Comparison of ENCODE assay signal across 8 cellular contexts in the genomic region with DNA sequence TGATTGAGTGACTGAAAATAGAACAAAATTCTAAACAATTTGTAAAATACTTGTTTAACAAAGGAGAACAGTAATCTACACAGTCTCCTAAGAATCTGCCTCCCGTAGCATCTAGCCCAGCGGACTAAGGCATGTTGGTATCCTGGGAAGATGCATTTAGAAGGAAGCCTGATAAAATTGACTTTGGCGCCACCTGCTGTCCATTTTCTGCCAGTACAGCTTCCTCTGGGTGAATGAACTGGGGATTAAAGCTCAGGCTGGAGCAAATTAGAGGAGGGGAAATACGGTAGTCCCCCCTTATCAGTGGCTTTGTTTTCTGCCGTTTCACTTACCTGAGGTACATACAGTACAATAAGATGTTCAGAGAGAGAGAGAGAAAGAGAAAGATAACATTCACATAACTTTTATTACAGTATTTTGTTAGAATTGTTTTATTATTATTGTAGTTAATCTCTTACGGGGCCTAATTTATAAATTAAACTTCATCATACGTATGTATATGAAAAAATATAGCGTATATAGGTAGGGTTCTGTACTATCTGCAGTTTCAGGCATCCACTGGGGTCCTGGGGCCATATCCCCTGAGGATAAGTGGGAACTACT.
DNase-seq lines count a peak whose midpoint lies in the region; ATAC-seq lines count a peak whose summit lies in the region.

No MANE protein-coding gene starts in this region.

- H3K27me3 ChIP-seq in H7 (ENCODE audit: control insufficient read depth, insufficient read depth, low read length), result no peaks in the 10 kb centered on the region

- no peak overlapping the region for H3K4me3 ChIP-seq in H7 (ENCODE audit: insufficient read depth, low read depth, low read length)

- ATAC-seq in activated CD4-positive, CD25-positive, alpha-beta regulatory T cell treated with anti-CD3 and anti-CD28 coated beads, Interleukin-2, amount 50 U/mL, for 24 hours, result peak; percentile 36 to 38
- ATAC-seq in HG03025 (IDR thresholded peaks at IDR 0.05; ENCODE audit: low FRiP score, unreplicated experiment), result no peak

- no peaks in the 10 kb centered on the region for H3K36me3 ChIP-seq in H7 (replicated peaks; ENCODE audit: control insufficient read depth, insufficient read depth, low read length)

- DNase-seq in DMS79 (lab: John Stamatoyannopoulos, UW) (peak; percentile 51), H7 (peak; percentile 66), NCI-H2171 treated with DMSO at 0.1 percent for 48 hours (lab: John Stamatoyannopoulos, UW) (peak; percentile 78), cerebellar cortex (ENCODE audit: low spot score) (peak; percentile 85), kidney tubule cell (ENCODE audit: low spot score) (peak; percentile 77)
- peak; percentile 63 for DNase-seq in stimulated activated CD4-positive, alpha-beta T cell treated with anti-CD3 and anti-CD28 coated beads, Interleukin-4, amount 100 ng/mL, for 1 hour
